ENCODE assay signal across 17 cellular contexts in the genomic region with DNA sequence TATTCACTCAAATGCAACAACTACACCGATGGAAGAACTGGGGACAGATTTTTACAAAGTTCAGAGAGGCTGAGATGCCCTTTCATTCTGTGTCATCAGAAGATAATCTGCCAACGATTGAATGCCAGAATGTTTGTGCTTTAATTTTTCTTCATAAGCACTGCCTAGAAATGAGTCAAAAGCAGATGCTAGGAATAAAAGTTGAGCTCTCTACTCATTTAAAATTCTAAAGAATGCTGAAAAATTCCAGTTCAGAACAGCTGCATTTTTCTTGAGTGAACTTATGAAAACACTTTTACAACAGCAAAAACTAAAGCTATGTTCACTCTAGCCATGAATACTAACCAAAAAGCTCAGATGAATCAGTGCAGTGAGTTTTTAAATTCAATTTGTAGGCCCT. TPM values are rescaled to one million over a fixed set of nuclear protein-coding genes. Genes with fewer than 3 reads are reported as not detected.
DNase-seq lines count a peak whose midpoint lies in the region; ATAC-seq and TF ChIP-seq lines count a peak whose summit lies in the region.
"Had no signal": no experiment of that assay in that cellular context is flagged by ENCODE, and none has a peak within 500 bp of the region (broad histone marks: within the 10 kb centered on the region; RNA-seq: fewer than 3 reads in every experiment).

No MANE protein-coding gene starts in this region.

- peak; percentile 55 for DNase-seq in AG20443 (ENCODE audit: low spot score)
- DNase-seq in HFFc6 = peak; percentile 75
- DNase-seq in amniotic epithelial cell (ENCODE audit: low read depth) = peak; percentile 33
- peak; percentile 58 for DNase-seq in iris pigment epithelial cell (ENCODE audit: low read depth)
- DNase-seq in NCI-H446 (lab: John Stamatoyannopoulos, UW) = no peak
- DNase-seq in cortex of kidney (lab: John Stamatoyannopoulos, UW) = no peak
- DNase-seq: activated CD8-positive, alpha-beta memory T cell treated with anti-CD3 and anti-CD28 coated beads, Interleukin-2, amount 50 U/mL, for 48 hours; GF-D8; H7; left colon; naive B cell; NCI-H1694 treated with DMSO at 0.1 percent for 48 hours; NCI-H82; right lobe of liver; stomach had no signal

- H3K4me1 Mint-ChIP-seq in HFFc6 (ENCODE audit: low read depth) = peaks cover 62% of the 10 kb centered on the region
- H3K4me1 Mint-ChIP-seq: naive B cell had no signal

- no peaks in the 10 kb centered on the region for H3K9me3 Mint-ChIP-seq in HFFc6
- H3K9me3 Mint-ChIP-seq: naive B cell had no signal

- peak overlapping the region; percentile 80 for H3K4me3 Mint-ChIP-seq in HFFc6
- H3K4me3 Mint-ChIP-seq: naive B cell had no signal

- H3K27ac Mint-ChIP-seq in HFFc6 = peak overlapping the region; percentile 78

- H3K27me3 Mint-ChIP-seq in HFFc6 (ENCODE audit: insufficient read depth) = peaks cover 3% of the 10 kb centered on the region
- H3K27me3 Mint-ChIP-seq: naive B cell had no signal

- ATAC-seq in GM21717 (IDR thresholded peaks at IDR 0.05; ENCODE audit: unreplicated experiment) = no peak
- ATAC-seq in HG02623 (IDR thresholded peaks at IDR 0.05; ENCODE audit: unreplicated experiment) = no peak
- ATAC-seq: left colon, right lobe of liver had no signal

- H3K36me3 Mint-ChIP-seq in HFFc6 (ENCODE audit: low read depth) = peaks cover 29% of the 10 kb centered on the region
- H3K36me3 Mint-ChIP-seq: naive B cell had no signal

- TF ChIP-seq CTCF in HFFc6 (IDR thresholded peaks at IDR 0.05) = no peak

RNA-seq across cellular contexts. Expression of a gene that starts 22.3 kb away (rescaled TPM):
- total RNA-seq in HFFc6 (2021; fragmentation: NEBNext Ultra II Directional; extraction: Animal tissue kit (Norgen Biotek cat#: 25700)) = 10 to 100 TPM; 13.2 to 19.8 (median 17.7) TPM

Comparison
In these comparisons a context has a peak if more than half of its experiments do, and no peak if none do; other contexts are left out.
1. DNase-seq: peak in AG20443 (single experiment), HFFc6 (single experiment), amniotic epithelial cell (single experiment) and iris pigment epithelial cell (single experiment); none in NCI-H446 (0 of 2) and cortex of kidney (single experiment).